Comparison of ENCODE assay signal across 29 cellular contexts in the genomic region with DNA sequence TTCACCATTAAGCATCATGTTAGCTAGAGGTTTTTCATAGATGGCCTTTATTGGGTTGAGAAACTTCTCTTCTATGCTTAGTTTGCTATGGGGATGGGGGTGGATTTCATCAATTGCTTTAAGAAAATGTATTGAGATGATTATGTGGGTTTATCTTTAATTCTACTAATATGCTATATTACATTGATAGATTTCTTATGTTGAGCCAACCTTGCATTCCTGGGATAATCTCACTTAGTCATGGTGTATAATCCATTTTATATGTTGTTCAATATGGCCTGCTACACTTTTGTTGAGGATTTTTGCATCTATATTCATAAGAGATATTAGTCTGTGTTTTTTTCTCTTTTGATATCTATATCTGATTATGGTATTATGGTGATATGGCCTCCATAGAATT.
"Had no signal": no experiment of that assay in that cellular context is flagged by ENCODE, and none has a peak within 500 bp of the region (broad histone marks: within the 10 kb centered on the region; RNA-seq: fewer than 3 reads in every experiment).

No MANE protein-coding gene starts in this region.

- H3K4me1 ChIP-seq: parathyroid adenoma, psoas muscle, testis, uterus had no signal

- DNase-seq: natural killer cell; occipital lobe; ovary; posterior cingulate gyrus; psoas muscle; right cardiac atrium; right lobe of liver; sigmoid colon; small intestine; stimulated activated CD4-positive, alpha-beta T cell treated with anti-CD3 and anti-CD28 coated beads, Interleukin-15, amount 100 ng/mL, for 24 hours; stimulated activated CD4-positive, alpha-beta T cell treated with anti-CD3 and anti-CD28 coated beads, Interleukin-2, amount 100 ng/mL, for 24 hours; stimulated activated CD4-positive, alpha-beta T cell treated with anti-CD3 and anti-CD28 coated beads, Interleukin-2, amount 100 ng/mL, for 48 hours; stimulated activated CD4-positive, alpha-beta T cell treated with anti-CD3 and anti-CD28 coated beads, Interleukin-4, amount 100 ng/mL, for 24 hours; stimulated activated naive CD4-positive, alpha-beta T cell; stimulated activated naive CD8-positive, alpha-beta T cell treated with anti-CD3 and anti-CD28 coated beads, Interleukin-15, amount 100 ng/mL, for 72 hours; stimulated activated naive CD8-positive, alpha-beta T cell treated with anti-CD3 and anti-CD28 coated beads, Interleukin-15, Interleukin-2, amounts not matched to agents 100 U/mL and 50 U/mL, for 24 hours; substantia nigra; testis; tibial artery; transverse colon; upper lobe of right lung; uterus had no signal

- H3K9me3 ChIP-seq: ovary, suprapubic skin, testis, upper lobe of right lung, uterus had no signal

- H3K27ac ChIP-seq: neural progenitor cell, ovary, parathyroid adenoma, psoas muscle, right lobe of liver, sigmoid colon, suprapubic skin, testis, tibial artery, transverse colon, upper lobe of right lung, uterus had no signal

- H3K27ac Mint-ChIP-seq: natural killer cell; nephron; neural progenitor cell; progenitor cell of endocrine pancreas; stimulated activated effector memory CD8-positive, alpha-beta T cell treated with anti-CD3 and anti-CD28 coated beads, Interleukin-12 subunit alpha, Interleukin-12 subunit beta, amount 100 ng/mL, for 72 hours; stimulated activated naive CD8-positive, alpha-beta T cell treated with anti-CD3 and anti-CD28 coated beads, Interleukin-15, amount 100 ng/mL, for 72 hours; type B pancreatic cell had no signal

- H3K4me3 ChIP-seq: neural progenitor cell, ovary, psoas muscle, right lobe of liver, sigmoid colon, suprapubic skin, testis, tibial artery, transverse colon, upper lobe of right lung, uterus had no signal

- ATAC-seq: natural killer cell; psoas muscle; right cardiac atrium; right lobe of liver; stimulated activated effector memory CD8-positive, alpha-beta T cell treated with anti-CD3 and anti-CD28 coated beads, Interleukin-12 subunit alpha, Interleukin-12 subunit beta, amount 100 ng/mL, for 72 hours; stimulated activated naive CD8-positive, alpha-beta T cell treated with anti-CD3 and anti-CD28 coated beads, Interleukin-15, amount 100 ng/mL, for 72 hours; stimulated activated naive CD8-positive, alpha-beta T cell treated with anti-CD3 and anti-CD28 coated beads, Interleukin-15, Interleukin-2, amounts not matched to agents 100 U/mL and 50 U/mL, for 24 hours; upper lobe of right lung had no signal

- H3K27me3 ChIP-seq: neural progenitor cell, ovary, right lobe of liver, sigmoid colon, suprapubic skin, testis, tibial artery, transverse colon, upper lobe of right lung, uterus had no signal

- H3K9ac ChIP-seq: neural progenitor cell, parathyroid adenoma had no signal

- H3K27me3 Mint-ChIP-seq: progenitor cell of endocrine pancreas; stimulated activated naive CD8-positive, alpha-beta T cell treated with anti-CD3 and anti-CD28 coated beads, Interleukin-15, amount 100 ng/mL, for 72 hours; type B pancreatic cell had no signal

- H3K36me3 Mint-ChIP-seq: stimulated activated effector memory CD8-positive, alpha-beta T cell treated with anti-CD3 and anti-CD28 coated beads, Interleukin-12 subunit alpha, Interleukin-12 subunit beta, amount 100 ng/mL, for 72 hours had no signal

- H3K4me3 Mint-ChIP-seq: natural killer cell; nephron; neural progenitor cell; stimulated activated effector memory CD8-positive, alpha-beta T cell treated with anti-CD3 and anti-CD28 coated beads, Interleukin-12 subunit alpha, Interleukin-12 subunit beta, amount 100 ng/mL, for 72 hours; stimulated activated naive CD8-positive, alpha-beta T cell treated with anti-CD3 and anti-CD28 coated beads, Interleukin-15, amount 100 ng/mL, for 72 hours; type B pancreatic cell had no signal

- H3K36me3 ChIP-seq: neural progenitor cell, ovary, right lobe of liver, sigmoid colon, suprapubic skin, tibial artery, upper lobe of right lung, uterus had no signal

- H3K4me1 Mint-ChIP-seq: nephron, neural progenitor cell had no signal
